ENCODE assay signal across 1 cellular context in genomic region chr6:34673079-34673478, GRCh38.
TF ChIP-seq lines count a peak whose summit lies in the region.

No MANE protein-coding gene starts in this region.

TF ChIP-seq in GM23338, 12 proteins besides CTCF, POLR2A, EP300 and RAD21 (continued from another document):
- TF ChIP-seq REST (IDR thresholded peaks at IDR 0.05; ENCODE audit: unreplicated experiment): no peak
